ENCODE assay signal across 18 cellular contexts in the genomic region with DNA sequence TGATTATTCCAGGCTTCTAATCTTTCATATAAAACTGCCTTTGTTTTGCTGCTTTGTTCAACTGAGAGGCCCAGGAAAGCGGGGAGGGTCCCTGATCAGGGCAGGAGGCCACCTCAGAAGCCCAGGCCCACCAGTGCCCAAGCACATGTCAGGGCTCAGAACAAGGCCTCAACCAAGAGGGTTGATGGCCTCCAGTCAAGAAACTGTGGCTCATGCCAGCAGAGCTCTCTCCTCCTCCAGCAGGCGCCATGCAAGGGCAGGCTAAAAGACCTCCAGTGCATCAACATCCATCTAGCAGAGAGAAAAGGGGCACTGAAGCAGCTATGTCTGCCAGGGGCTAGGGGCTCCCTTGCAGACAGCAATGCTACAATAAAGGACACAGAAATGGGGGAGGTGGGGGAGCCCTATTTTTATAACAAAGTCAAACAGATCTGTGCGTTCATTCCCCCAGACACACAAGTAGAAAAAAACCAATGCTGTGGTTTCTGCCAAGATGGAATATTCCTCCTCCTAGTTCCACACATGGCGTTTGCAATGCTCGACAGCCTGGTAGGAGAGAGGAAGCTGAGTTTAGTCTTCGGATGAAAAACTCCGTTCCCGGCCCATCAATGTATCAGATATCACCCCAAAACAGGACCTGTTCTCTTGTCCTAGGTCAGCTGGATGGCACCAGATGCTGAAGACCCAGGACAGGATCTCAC. TPM values are rescaled to one million over a fixed set of nuclear protein-coding genes. Genes with fewer than 3 reads are reported as not detected.
A peak's percentile ranks its signal among the peaks of the same experiment; 100 is the strongest.
DNase-seq lines count a peak whose midpoint lies in the region; ATAC-seq, FAIRE-seq and TF ChIP-seq lines count a peak whose summit lies in the region.
"Had no signal": no experiment of that assay in that cellular context is flagged by ENCODE, and none has a peak within 500 bp of the region (broad histone marks: within the 10 kb centered on the region; RNA-seq: fewer than 3 reads in every experiment).

No MANE protein-coding gene starts in this region.

- no peak overlapping the region for H4K5ac ChIP-seq in H9 (ENCODE audit: insufficient read length, low read depth, low read length)

- H2BK5ac ChIP-seq in neuronal stem cell (ENCODE audit: low read length) (peak overlapping the region; percentile 63), H9 (ENCODE audit: insufficient read length, low read length) (no peak overlapping the region)

- H3K27me3 ChIP-seq in HepG2 (ENCODE audit: control insufficient read depth in 1 of 2, insufficient read depth in 2 of 2, low read length in 2 of 2) (no peaks in the 10 kb centered on the region), right lobe of liver (no peaks in the 10 kb centered on the region), neuronal stem cell (ENCODE audit: control insufficient read depth in 3 of 3, insufficient read depth in 3 of 3, low read depth in 1 of 3, low read length in 3 of 3) (no peaks in the 10 kb centered on the region), H9 (ENCODE audit: insufficient read depth, low read length) (no peaks in the 10 kb centered on the region)
- H3K27me3 ChIP-seq in CD8-positive, alpha-beta T cell (ENCODE audit: insufficient read depth, low read length): no peaks in the 10 kb centered on the region

- TSS peak; percentile 71 for BruUV-seq in HepG2 (replicated peaks; lab: Mats Ljungman, UMichigan)

- no peak overlapping the region for H3K4me3 Mint-ChIP-seq in H9
- no peak overlapping the region for H3K4me3 Mint-ChIP-seq in CD8-positive, alpha-beta T cell
- H3K4me3 Mint-ChIP-seq: activated naive CD8-positive, alpha-beta T cell; activated T-cell treated with anti-CD3 and anti-CD28 coated beads, Interleukin-2, amount 50 U/mL, for 24 hours; endodermal cell had no signal

- H4K20me1 ChIP-seq in HepG2 (ENCODE audit: insufficient read depth, low read length) (no peaks in the 10 kb centered on the region), H9 (ENCODE audit: control insufficient read depth, insufficient read depth, insufficient read length) (no peaks in the 10 kb centered on the region)

- intact Hi-C loops in HepG2 (cut with micrococcal nuclease; ENCODE audit: unreplicated experiment) (no loop called here), right lobe of liver (cut with DNase I) (loop anchor here (10.0 kb wide), 4 partner anchors 78 to 512 kb away; a partner anchor contains a TSS)
- intact Hi-C loops in CD8-positive, alpha-beta T cell (cut with DNase I, micrococcal nuclease): no loop called here

- no peak for TF ChIP-seq RAD21 in HepG2 (CRISPR knock-in tag; IDR thresholded peaks at IDR 0.05)

- CTCF ChIA-PET in HepG2 (lab: Yijun Ruan, JAX; ENCODE audit: low intra/inter-chr PET ratio, low total read pairs): no interaction called here
- CTCF ChIA-PET in CD8-positive, alpha-beta T cell (lab: Charles Lee): no interaction called here

- no peak overlapping the region for H3K4me3 ChIP-seq in HepG2 (replicated peaks in 1 of 3; ENCODE audit: insufficient read depth in 1 of 3, low read depth in 2 of 3, low read length in 3 of 3)
- no peak overlapping the region for H3K4me3 ChIP-seq in right lobe of liver
- H3K4me3 ChIP-seq in neuronal stem cell (ENCODE audit: low read length in 2 of 2): no peak overlapping the region
- H3K4me3 ChIP-seq in CD8-positive, alpha-beta T cell (ENCODE audit: low read depth, low read length): no peak overlapping the region

- no peak overlapping the region; a peak in 1 of 7 replicates for H3K27ac Mint-ChIP-seq in H9
- H3K27ac Mint-ChIP-seq in CD8-positive, alpha-beta T cell: no peak overlapping the region
- H3K27ac Mint-ChIP-seq: activated T-cell treated with anti-CD3 and anti-CD28 coated beads, Interleukin-2, amount 50 U/mL, for 24 hours; endodermal cell had no signal

- H3T11ph ChIP-seq in H9 (ENCODE audit: low read length): no peak overlapping the region

- POLR2A ChIA-PET in HepG2 (lab: Yijun Ruan, JAX): no interaction called here
- POLR2A ChIA-PET in CD8-positive, alpha-beta T cell (lab: Charles Lee): no interaction called here

- peaks cover 36 to 75% (median 73%) of the 10 kb centered on the region in 3 experiments; a peak in 6 of 7 replicates for H3K36me3 Mint-ChIP-seq in H9 (ENCODE audit: insufficient read depth in 1 of 3, low read depth in 3 of 3)
- H3K36me3 Mint-ChIP-seq in CD8-positive, alpha-beta T cell: peaks cover 77% of the 10 kb centered on the region
- H3K36me3 Mint-ChIP-seq: activated naive CD8-positive, alpha-beta T cell had no signal

- H3K4me1 ChIP-seq in HepG2 (ENCODE audit: insufficient read depth, low read length): no peaks in the 10 kb centered on the region
- no peaks in the 10 kb centered on the region for H3K4me1 ChIP-seq in right lobe of liver
- peaks cover 0 to 3% of the 10 kb centered on the region in 2 donors for H3K4me1 ChIP-seq in neuronal stem cell (ENCODE audit: control insufficient read depth in 2 of 2, insufficient read depth in 1 of 2, low read depth in 1 of 2, low read length in 2 of 2)
- no peaks in the 10 kb centered on the region for H3K4me1 ChIP-seq in H9 (ENCODE audit: insufficient read depth, low read length)
- peaks cover 2% of the 10 kb centered on the region for H3K4me1 ChIP-seq in CD8-positive, alpha-beta T cell (ENCODE audit: insufficient read depth, low read length)

- H2AFZ ChIP-seq in HepG2 (ENCODE audit: low read length) (no peak overlapping the region), neuronal stem cell (ENCODE audit: low read length) (no peak overlapping the region), H9 (ENCODE audit: low read length) (no peak overlapping the region)

- no peaks in the 10 kb centered on the region for H3K27me3 Mint-ChIP-seq in H9 (ENCODE audit: low read depth)
- H3K27me3 Mint-ChIP-seq in CD8-positive, alpha-beta T cell (ENCODE audit: low read depth): no peaks in the 10 kb centered on the region
- H3K27me3 Mint-ChIP-seq: activated naive CD8-positive, alpha-beta T cell; activated T-cell treated with anti-CD3 and anti-CD28 coated beads, Interleukin-2, amount 50 U/mL, for 24 hours had no signal

- H3K9me3 Mint-ChIP-seq in H9: no peaks in the 10 kb centered on the region
- no peaks in the 10 kb centered on the region for H3K9me3 Mint-ChIP-seq in CD8-positive, alpha-beta T cell
- H3K9me3 Mint-ChIP-seq: activated T-cell treated with anti-CD3 and anti-CD28 coated beads, Interleukin-2, amount 50 U/mL, for 24 hours; endodermal cell had no signal

- H3K36me3 ChIP-seq in HepG2 (replicated peaks in 1 of 2; ENCODE audit: control insufficient read depth in 1 of 2, insufficient read depth in 2 of 2, low read length in 2 of 2) (peaks cover 48 to 67% of the 10 kb centered on the region in 2 experiments), right lobe of liver (peaks cover 4 to 68% (median 44%) of the 10 kb centered on the region in 4 donors), neuronal stem cell (replicated peaks in 1 of 2; ENCODE audit: control insufficient read depth in 2 of 2, insufficient read depth in 2 of 2, low read length in 2 of 2) (peaks cover 62 to 80% of the 10 kb centered on the region in 2 donors)
- H3K36me3 ChIP-seq in CD8-positive, alpha-beta T cell (ENCODE audit: insufficient read depth, low read length): peaks cover 47% of the 10 kb centered on the region

- H3K18ac ChIP-seq in neuronal stem cell (ENCODE audit: low read length) (no peak overlapping the region), H9 (ENCODE audit: insufficient read length, low read depth, low read length) (no peak overlapping the region)

- H2BK12ac ChIP-seq in neuronal stem cell (ENCODE audit: low read length): no peak overlapping the region
- no peak overlapping the region for H2BK12ac ChIP-seq in H9 (ENCODE audit: insufficient read length, low read depth, low read length)

- TF ChIP-seq CTCF in HepG2 (CRISPR knock-in tag; IDR thresholded peaks at IDR 0.05) (no peak), right lobe of liver (IDR thresholded peaks at IDR 0.05) (no peak), H9 (conservative IDR thresholded peaks at IDR 0.05) (no peak)
- TF ChIP-seq CTCF in CD8-positive, alpha-beta T cell (IDR thresholded peaks at IDR 0.05): no peak

- FAIRE-seq in HepG2 (lab: Jason Lieb, UNC) (no peak), GM12892 (lab: Jason Lieb, UNC) (no peak)
- FAIRE-seq: urothelium cell line had no signal

- H2BK120ac ChIP-seq in neuronal stem cell (ENCODE audit: low read depth, low read length) (no peak overlapping the region), H9 (ENCODE audit: low read depth, low read length, poor library complexity, severe bottlenecking) (no peak overlapping the region)

- no peak overlapping the region for H2BK20ac ChIP-seq in H9 (ENCODE audit: low read depth, low read length, poor library complexity, severe bottlenecking)

- no peak overlapping the region for H3K23ac ChIP-seq in neuronal stem cell (ENCODE audit: low read depth, low read length, poor library complexity)
- no peak overlapping the region for H3K23ac ChIP-seq in H9 (ENCODE audit: insufficient read length, low read depth, low read length)

- TF ChIP-seq EP300 in HepG2 (IDR thresholded peaks at IDR 0.05; ENCODE audit: low read depth in 2 of 2, low read length in 2 of 2) (no peak), HepG2 (CRISPR knock-in tag; IDR thresholded peaks at IDR 0.05; ENCODE audit: borderline replicate concordance) (no peak)

- no peak for DNase-seq in HepG2 (ENCODE audit: low spot score)
- no peak for DNase-seq in right lobe of liver
- peak; percentile 54 for DNase-seq in cerebellar cortex (ENCODE audit: low spot score)
- no peak for DNase-seq in neuronal stem cell (ENCODE audit: low spot score)
- DNase-seq in kidney tubule cell (ENCODE audit: low spot score): no peak
- DNase-seq in H9: no peak
- DNase-seq in CD8-positive, alpha-beta T cell: no peak
- DNase-seq in GM12892 (ENCODE audit: insufficient read length): no peak
- DNase-seq: activated CD4-positive, alpha-beta T cell treated with anti-CD3 and anti-CD28 coated beads, Interleukin-2, amount 50 U/mL, for 1 hour; activated T-cell treated with anti-CD3 and anti-CD28 coated beads, Interleukin-2, amount 50 U/mL, for 24 hours; endodermal cell; NCI-H1436 treated with DMSO at 0.1 percent for 48 hours; NCI-H2171 treated with DMSO at 0.1 percent for 48 hours; NCI-H82; stimulated activated CD4-positive, alpha-beta T cell treated with anti-CD3 and anti-CD28 coated beads, Interleukin-12 subunit alpha, Interleukin-12 subunit beta, amount 100 ng/mL, for 4 hours; stimulated activated naive CD4-positive, alpha-beta T cell treated with Interleukin-2 at 50 U/mL for 16 hours had no signal

- H3K23me2 ChIP-seq in H9 (ENCODE audit: insufficient read length, low read depth, low read length, poor library complexity, severe bottlenecking): no peaks in the 10 kb centered on the region

- no peak overlapping the region for H3K14ac ChIP-seq in neuronal stem cell (ENCODE audit: low read length)
- no peak overlapping the region for H3K14ac ChIP-seq in H9 (ENCODE audit: insufficient read depth, low read length)

- H4K91ac ChIP-seq in neuronal stem cell (ENCODE audit: low read depth, low read length, poor library complexity) (no peak overlapping the region), H9 (ENCODE audit: insufficient read length, low read depth, low read length) (no peak overlapping the region)

- H3K27ac ChIP-seq in HepG2 (ENCODE audit: extremely low read length, insufficient read depth, low read length) (no peak overlapping the region), right lobe of liver (no peak overlapping the region), neuronal stem cell (replicated peaks; ENCODE audit: low read length) (no peak overlapping the region), H9 (ENCODE audit: insufficient read length, low read depth, low read length) (no peak overlapping the region)
- H3K27ac ChIP-seq in CD8-positive, alpha-beta T cell (ENCODE audit: low read depth, low read length): no peak overlapping the region

- peaks cover 0 to 2% of the 10 kb centered on the region in 2 experiments; a peak in 1 of 4 replicates for H3K4me1 Mint-ChIP-seq in H9
- H3K4me1 Mint-ChIP-seq in CD8-positive, alpha-beta T cell (ENCODE audit: low read depth): peaks cover under 1% of the 10 kb centered on the region
- H3K4me1 Mint-ChIP-seq: endodermal cell had no signal

- H3K4me2 ChIP-seq in HepG2 (ENCODE audit: low read depth, low read length): no peak overlapping the region
- H3K4me2 ChIP-seq in neuronal stem cell (ENCODE audit: insufficient read depth, low read length, poor library complexity, severe bottlenecking): no peak overlapping the region
- H3K4me2 ChIP-seq in H9 (ENCODE audit: insufficient read depth, insufficient read length, low read length): no peak overlapping the region

- H3K79me2 ChIP-seq in HepG2 (ENCODE audit: insufficient read depth, low read length) (no peaks in the 10 kb centered on the region), H9 (ENCODE audit: insufficient read depth, low read length) (no peaks in the 10 kb centered on the region)

- in situ Hi-C loops in HepG2 (cut with HindIII; ENCODE audit: extremely low pct_ligation_motif_present, low pct_unique_long_range_greater_than_20kb): no loop called here

- H2BK15ac ChIP-seq in neuronal stem cell (ENCODE audit: low read length): no peak overlapping the region
- H2BK15ac ChIP-seq in H9 (ENCODE audit: low read depth, low read length): no peak overlapping the region

- H4K8ac ChIP-seq in neuronal stem cell (ENCODE audit: low read depth, low read length) (no peak overlapping the region), H9 (replicated peaks; ENCODE audit: insufficient read length, low read depth, low read length) (no peak overlapping the region)

- TF ChIP-seq POLR2A in HepG2 (IDR thresholded peaks at IDR 0.05; ENCODE audit: insufficient read depth in 1 of 2, low read depth in 2 of 2, low read length in 2 of 2): no peak
- no peak for TF ChIP-seq POLR2A in right lobe of liver (IDR thresholded peaks at IDR 0.05)
- TF ChIP-seq POLR2A in GM12892 (IDR thresholded peaks at IDR 0.05; ENCODE audit: low read depth, low read length): no peak

- H3K56ac ChIP-seq in H9 (ENCODE audit: insufficient read length, low read depth, low read length): no peak overlapping the region

- H3K4ac ChIP-seq in neuronal stem cell (ENCODE audit: low read length) (no peak overlapping the region), H9 (ENCODE audit: low read depth, low read length) (no peak overlapping the region)

- no peak overlapping the region for H3K9ac ChIP-seq in HepG2 (ENCODE audit: insufficient read depth, low read depth, low read length)
- H3K9ac ChIP-seq in neuronal stem cell (ENCODE audit: low read depth, low read length, poor library complexity): peak overlapping the region; percentile 25
- no peak overlapping the region for H3K9ac ChIP-seq in H9 (ENCODE audit: extremely low read depth, insufficient read length, low read length)

- no peaks in the 10 kb centered on the region for H3K9me3 ChIP-seq in HepG2 (ENCODE audit: low read length)
- no peaks in the 10 kb centered on the region for H3K9me3 ChIP-seq in right lobe of liver
- no peaks in the 10 kb centered on the region for H3K9me3 ChIP-seq in neuronal stem cell (replicated peaks in 1 of 2; ENCODE audit: control insufficient read depth in 2 of 2, insufficient read depth in 1 of 2, low read depth in 1 of 2, low read length in 2 of 2)
- no peaks in the 10 kb centered on the region for H3K9me3 ChIP-seq in H9 (ENCODE audit: control insufficient read depth, low read depth, low read length)
- H3K9me3 ChIP-seq in CD8-positive, alpha-beta T cell (ENCODE audit: low read length): no peaks in the 10 kb centered on the region

- H2AK5ac ChIP-seq in neuronal stem cell (ENCODE audit: low read depth, low read length): no peak overlapping the region
- H2AK5ac ChIP-seq in H9 (ENCODE audit: insufficient read length, low read length): no peak overlapping the region

- WGBS in HepG2 (ENCODE audit: low lambda C conversion rate): 93% methylated on average over 8 of the region's 8 CpGs
- WGBS in right lobe of liver (ENCODE audit: insufficient coverage, low coverage, low lambda C conversion rate, missing lambda C conversion rate): 95% methylated on average over 4 of the region's 8 CpGs
- no CpG with 5 or more reads among the region's 8 CpGs for WGBS in neuronal stem cell (ENCODE audit: extremely low coverage in 2 of 2, insufficient read length in 2 of 2, insufficient replicate concordance in 1 of 2), 2 donors
- WGBS in H9 (ENCODE audit: extremely low coverage, insufficient read length, low lambda C conversion rate): no CpG with 5 or more reads among the region's 8 CpGs

- peaks cover 2% of the 10 kb centered on the region for H3K79me1 ChIP-seq in neuronal stem cell (ENCODE audit: low read depth, low read length)
- no peaks in the 10 kb centered on the region for H3K79me1 ChIP-seq in H9 (ENCODE audit: insufficient read depth, low read depth, low read length, poor library complexity, severe bottlenecking)

- ATAC-seq in HepG2: no peak
- no peak for ATAC-seq in right lobe of liver
- no peak for ATAC-seq in CD8-positive, alpha-beta T cell

RNA-seq across cellular contexts. Expression of a gene that starts 34.0 kb away (rescaled TPM):
- total RNA-seq in HepG2 (2016; rRNA removed; fragmentation: Illumina TruSeq; extraction: Trizol): 148 and 323 TPM in 2 replicates
- total RNA-seq in HepG2 (2016; cell fraction: cytosol; rRNA removed; fragmentation: Illumina TruSeq; extraction: Trizol; ENCODE audit: low read depth): 16.4 and 17.5 TPM in 2 replicates
- total RNA-seq in HepG2 (2016; cell fraction: insoluble cytoplasmic fraction; rRNA removed; fragmentation: Illumina TruSeq; extraction: Trizol): 130 and 339 TPM in 2 replicates
- total RNA-seq in HepG2 (2016; cell fraction: membrane; rRNA removed; fragmentation: Illumina TruSeq; extraction: Trizol): 41.6 and 42.4 TPM in 2 replicates
- 278 and 332 TPM in 2 replicates for total RNA-seq in HepG2 (2016; cell fraction: nucleus; rRNA removed; fragmentation: Illumina TruSeq; extraction: Trizol)
- 643 and 779 TPM in 2 replicates for polyA plus RNA-seq in HepG2 (2011; rRNA removed)
- polyA plus RNA-seq in HepG2 (2011; cell fraction: cytosol; rRNA removed): 776 and 886 TPM in 2 replicates
- polyA plus RNA-seq in HepG2 (2011; cell fraction: nucleus; rRNA removed): 356 and 433 TPM in 2 replicates
- 412 and 503 TPM in 2 replicates for polyA plus RNA-seq in HepG2 (2012)
- 14.6 and 15.4 TPM in 2 replicates for polyA plus RNA-seq in HepG2 (2016; cell fraction: cytosol; fragmentation: Illumina TruSeq; extraction: Trizol; ENCODE audit: low read depth)
- 111 and 126 TPM in 2 replicates for polyA plus RNA-seq in HepG2 (2016; cell fraction: insoluble cytoplasmic fraction; fragmentation: Illumina TruSeq; extraction: Trizol; ENCODE audit: low read depth)
- 26.4 and 27.8 TPM in 2 replicates for polyA plus RNA-seq in HepG2 (2016; cell fraction: membrane; fragmentation: Illumina TruSeq; extraction: Trizol; ENCODE audit: low read depth)
- polyA plus RNA-seq in HepG2 (2016; cell fraction: nucleus; fragmentation: Illumina TruSeq; extraction: Trizol; ENCODE audit: insufficient read depth, low read depth): 383 and 387 TPM in 2 replicates
- polyA minus RNA-seq in HepG2 (2011; rRNA and poly(A)+ RNA removed; ENCODE audit: low replicate concordance): 387 and 527 TPM in 2 replicates
- 256 and 356 TPM in 2 replicates for polyA minus RNA-seq in HepG2 (2011; cell fraction: cytosol; rRNA and poly(A)+ RNA removed)
- polyA minus RNA-seq in HepG2 (2011; cell fraction: nucleus; rRNA and poly(A)+ RNA removed): 143 and 184 TPM in 2 replicates
- 100 to 1,000 TPM; 520 to 743 (median 570) TPM for total RNA-seq in right lobe of liver
- polyA plus RNA-seq in neuronal stem cell (2013, experiment 1 of 2): 264 TPM
- polyA plus RNA-seq in neuronal stem cell (2013, experiment 2 of 2): 263 TPM
- total RNA-seq in H9 (2021): 336 and 346 TPM in 2 replicates
- 100 to 1,000 TPM; 156 to 161 TPM for total RNA-seq in CD8-positive, alpha-beta T cell
- 150 TPM for polyA plus RNA-seq in GM12892 (2012; ENCODE audit: missing spikeins)

RNA-seq across cellular contexts. Expression of a gene that starts 43.8 kb away (rescaled TPM):
- total RNA-seq in HepG2 (2016; rRNA removed; fragmentation: Illumina TruSeq; extraction: Trizol) (0.36 and 0.44 TPM in 2 replicates), right lobe of liver (10 to 100 TPM in 3 of 6 experiments, 1 to 10 TPM in 3; 6.1 to 17.1 (median 10.1) TPM), H9 (2021) (0.11 and 0.31 TPM in 2 replicates)
- 0.26 TPM in 1 of 2 replicates, not detected in the other for total RNA-seq in HepG2 (2016; cell fraction: cytosol; rRNA removed; fragmentation: Illumina TruSeq; extraction: Trizol; ENCODE audit: low read depth)
- 0.41 TPM in 1 of 2 replicates, not detected in the other for total RNA-seq in HepG2 (2016; cell fraction: insoluble cytoplasmic fraction; rRNA removed; fragmentation: Illumina TruSeq; extraction: Trizol)
- total RNA-seq in HepG2 (2016; cell fraction: membrane; rRNA removed; fragmentation: Illumina TruSeq; extraction: Trizol): 0.14 TPM in 1 of 2 replicates, not detected in the other
- total RNA-seq in HepG2 (2016; cell fraction: nucleus; rRNA removed; fragmentation: Illumina TruSeq; extraction: Trizol): 0.16 and 0.19 TPM in 2 replicates
- 3.2 and 3.8 TPM in 2 replicates for polyA plus RNA-seq in HepG2 (2011; rRNA removed)
- polyA plus RNA-seq in HepG2 (2011; cell fraction: cytosol; rRNA removed): 2.2 and 3.9 TPM in 2 replicates
- polyA plus RNA-seq in HepG2 (2011; cell fraction: nucleus; rRNA removed): 2.1 and 3.3 TPM in 2 replicates
- 0.35 and 0.81 TPM in 2 replicates for polyA plus RNA-seq in HepG2 (2012)
- polyA plus RNA-seq in HepG2 (2016; cell fraction: cytosol; fragmentation: Illumina TruSeq; extraction: Trizol; ENCODE audit: low read depth): 0.18 and 0.35 TPM in 2 replicates
- 0.23 TPM in 1 of 2 replicates, not detected in the other for polyA plus RNA-seq in HepG2 (2016; cell fraction: insoluble cytoplasmic fraction; fragmentation: Illumina TruSeq; extraction: Trizol; ENCODE audit: low read depth)
- polyA plus RNA-seq in HepG2 (2016; cell fraction: membrane; fragmentation: Illumina TruSeq; extraction: Trizol; ENCODE audit: low read depth): 0.14 and 0.38 TPM in 2 replicates
- 0.32 and 1.1 TPM in 2 replicates for polyA plus RNA-seq in HepG2 (2016; cell fraction: nucleus; fragmentation: Illumina TruSeq; extraction: Trizol; ENCODE audit: insufficient read depth, low read depth)
- polyA minus RNA-seq in HepG2 (2011; rRNA and poly(A)+ RNA removed; ENCODE audit: low replicate concordance): 4.6 and 6.5 TPM in 2 replicates
- polyA minus RNA-seq in HepG2 (2011; cell fraction: cytosol; rRNA and poly(A)+ RNA removed): 3.0 and 4.5 TPM in 2 replicates
- polyA minus RNA-seq in HepG2 (2011; cell fraction: nucleus; rRNA and poly(A)+ RNA removed): 1.9 and 2.3 TPM in 2 replicates
- 0.29 TPM for polyA plus RNA-seq in neuronal stem cell (2013, experiment 1 of 2)
- polyA plus RNA-seq in neuronal stem cell (2013, experiment 2 of 2): 0.48 TPM
- total RNA-seq in CD8-positive, alpha-beta T cell: 10 to 100 TPM; 57.3 to 61.7 TPM
- polyA plus RNA-seq in GM12892 (2012; ENCODE audit: missing spikeins): 2.6 TPM

Comparison
In these comparisons a context has a peak if more than half of its experiments do, and no peak if none do; other contexts are left out.
1. intact Hi-C loops: an anchor here in right lobe of liver (10.0 kb wide); none called in HepG2 and CD8-positive, alpha-beta T cell.